In the genomic region with DNA sequence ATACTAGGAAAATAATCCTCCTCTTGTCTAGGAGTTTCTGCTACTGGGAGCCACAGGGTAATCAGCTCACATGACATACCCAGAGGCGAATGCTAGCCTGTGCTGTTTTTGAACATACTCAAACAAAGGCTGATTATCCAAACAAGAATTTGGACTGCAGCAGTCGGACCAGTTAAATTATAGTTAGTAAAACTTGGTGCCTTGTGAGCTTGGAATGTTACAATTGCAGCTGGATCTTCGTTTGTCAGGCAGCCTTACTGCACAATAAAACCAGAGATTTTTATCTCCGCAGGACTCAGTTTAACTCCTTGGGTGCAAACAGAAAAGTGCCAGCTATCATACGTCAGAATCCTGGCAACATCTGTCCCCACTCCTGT, we compare ENCODE assay signal across 1 cellular context.
TF ChIP-seq lines count a peak whose summit lies in the region.

No MANE protein-coding gene starts in this region.

TF ChIP-seq in HepG2, 621 proteins besides CTCF, POLR2A, EP300 and RAD21 (continued from another document):
- TF ChIP-seq, protein P1, sequence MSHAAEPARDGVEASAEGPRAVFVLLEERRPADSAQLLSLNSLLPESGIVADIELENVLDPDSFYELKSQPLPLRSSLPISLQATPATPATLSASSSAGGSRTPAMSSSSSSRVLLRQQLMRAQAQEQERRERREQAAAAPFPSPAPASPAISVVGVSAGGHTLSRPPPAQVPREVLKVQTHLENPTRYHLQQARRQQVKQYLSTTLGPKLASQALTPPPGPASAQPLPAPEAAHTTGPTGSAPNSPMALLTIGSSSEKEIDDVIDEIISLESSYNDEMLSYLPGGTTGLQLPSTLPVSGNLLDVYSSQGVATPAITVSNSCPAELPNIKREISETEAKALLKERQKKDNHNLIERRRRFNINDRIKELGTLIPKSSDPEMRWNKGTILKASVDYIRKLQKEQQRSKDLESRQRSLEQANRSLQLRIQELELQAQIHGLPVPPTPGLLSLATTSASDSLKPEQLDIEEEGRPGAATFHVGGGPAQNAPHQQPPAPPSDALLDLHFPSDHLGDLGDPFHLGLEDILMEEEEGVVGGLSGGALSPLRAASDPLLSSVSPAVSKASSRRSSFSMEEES (CRISPR knock-in tag; IDR thresholded peaks at IDR 0.05), result peak; percentile 88; the same call in 1 of the 2 replicates
- TF ChIP-seq TEAD2 (CRISPR knock-in tag; IDR thresholded peaks at IDR 0.05) (no peak), FOXA3 (CRISPR knock-in tag; IDR thresholded peaks at IDR 0.05) (peak; percentile 35; the same call in 1 of the 2 replicates), GATAD1 (CRISPR knock-in tag; IDR thresholded peaks at IDR 0.05) (no peak), TRIM24 (CRISPR knock-in tag; IDR thresholded peaks at IDR 0.05) (no peak), NR2F6 (IDR thresholded peaks at IDR 0.05) (no peak; the same call in 1 of the 2 replicates), NR2F6 (CRISPR knock-in tag; IDR thresholded peaks at IDR 0.05) (peak; percentile 60), ZNF652 (CRISPR knock-in tag; IDR thresholded peaks at IDR 0.05; ENCODE audit: borderline replicate concordance, low read depth) (no peak), HNF4A (CRISPR knock-in tag; IDR thresholded peaks at IDR 0.05) (peak; percentile 49; the same call in 1 of the 2 replicates), ZNF720 (CRISPR knock-in tag; IDR thresholded peaks at IDR 0.05) (no peak), ZNF121 (CRISPR knock-in tag; IDR thresholded peaks at IDR 0.05) (no peak), ZMYM4 (CRISPR knock-in tag; IDR thresholded peaks at IDR 0.05) (peak; percentile 61; the same call in 1 of the 2 replicates), HHEX (CRISPR knock-in tag; IDR thresholded peaks at IDR 0.05) (no peak), ISX (CRISPR knock-in tag; conservative IDR thresholded peaks at IDR 0.05) (no peak), ZNF766 (CRISPR knock-in tag; IDR thresholded peaks at IDR 0.05; ENCODE audit: borderline replicate concordance) (no peak), ZBTB42 (CRISPR knock-in tag; IDR thresholded peaks at IDR 0.05) (no peak), TBX2 (CRISPR knock-in tag; IDR thresholded peaks at IDR 0.05; ENCODE audit: borderline replicate concordance) (peak; percentile 55; the same call in 1 of the 2 replicates), ZNF564 (CRISPR knock-in tag; IDR thresholded peaks at IDR 0.05) (no peak), CAMTA2 (CRISPR knock-in tag; IDR thresholded peaks at IDR 0.05; ENCODE audit: borderline replicate concordance) (no peak), ZFP41 (CRISPR knock-in tag; IDR thresholded peaks at IDR 0.05; ENCODE audit: borderline replicate concordance) (no peak), CBX1 (IDR thresholded peaks at IDR 0.05; ENCODE audit: low read depth) (no peak), SAP130 (CRISPR knock-in tag; IDR thresholded peaks at IDR 0.05; ENCODE audit: low read depth) (peak; percentile 38; the same call in 1 of the 2 replicates), ZNF251 (CRISPR knock-in tag; IDR thresholded peaks at IDR 0.05) (no peak), NCOA2 (CRISPR knock-in tag; IDR thresholded peaks at IDR 0.05) (peak; percentile 24; the same call in 1 of the 2 replicates), TEAD3 (CRISPR knock-in tag; optimal IDR thresholded peaks at IDR 0.05; ENCODE audit: borderline replicate concordance) (peak; percentile 74), LCORL (IDR thresholded peaks at IDR 0.05) (no peak), LCORL (CRISPR knock-in tag; IDR thresholded peaks at IDR 0.05) (peak; percentile 59; the same call in 1 of the 2 replicates), ZNF451 (CRISPR knock-in tag; IDR thresholded peaks at IDR 0.05) (no peak), WIZ (CRISPR knock-in tag; IDR thresholded peaks at IDR 0.05) (no peak), KDM6A (CRISPR knock-in tag; IDR thresholded peaks at IDR 0.05; ENCODE audit: low read depth) (0 out of 2 replicates have a peak, but pooled peaks have one; percentile 13), BCL6 (CRISPR knock-in tag; IDR thresholded peaks at IDR 0.05) (peak; percentile 41; the same call in 1 of the 2 replicates), KLF15 (CRISPR knock-in tag; IDR thresholded peaks at IDR 0.05; ENCODE audit: borderline replicate concordance) (no peak), ZNF160 (CRISPR knock-in tag; IDR thresholded peaks at IDR 0.05) (no peak), FLYWCH1 (CRISPR knock-in tag; IDR thresholded peaks at IDR 0.05) (no peak), ZKSCAN5 (CRISPR knock-in tag; IDR thresholded peaks at IDR 0.05) (no peak)
- TF ChIP-seq, protein P2, sequence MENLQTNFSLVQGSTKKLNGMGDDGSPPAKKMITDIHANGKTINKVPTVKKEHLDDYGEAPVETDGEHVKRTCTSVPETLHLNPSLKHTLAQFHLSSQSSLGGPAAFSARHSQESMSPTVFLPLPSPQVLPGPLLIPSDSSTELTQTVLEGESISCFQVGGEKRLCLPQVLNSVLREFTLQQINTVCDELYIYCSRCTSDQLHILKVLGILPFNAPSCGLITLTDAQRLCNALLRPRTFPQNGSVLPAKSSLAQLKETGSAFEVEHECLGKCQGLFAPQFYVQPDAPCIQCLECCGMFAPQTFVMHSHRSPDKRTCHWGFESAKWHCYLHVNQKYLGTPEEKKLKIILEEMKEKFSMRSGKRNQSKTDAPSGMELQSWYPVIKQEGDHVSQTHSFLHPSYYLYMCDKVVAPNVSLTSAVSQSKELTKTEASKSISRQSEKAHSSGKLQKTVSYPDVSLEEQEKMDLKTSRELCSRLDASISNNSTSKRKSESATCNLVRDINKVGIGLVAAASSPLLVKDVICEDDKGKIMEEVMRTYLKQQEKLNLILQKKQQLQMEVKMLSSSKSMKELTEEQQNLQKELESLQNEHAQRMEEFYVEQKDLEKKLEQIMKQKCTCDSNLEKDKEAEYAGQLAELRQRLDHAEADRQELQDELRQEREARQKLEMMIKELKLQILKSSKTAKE (CRISPR knock-in tag; IDR thresholded peaks at IDR 0.05; ENCODE audit: borderline replicate concordance), result no peak
- TF ChIP-seq, protein P3, sequence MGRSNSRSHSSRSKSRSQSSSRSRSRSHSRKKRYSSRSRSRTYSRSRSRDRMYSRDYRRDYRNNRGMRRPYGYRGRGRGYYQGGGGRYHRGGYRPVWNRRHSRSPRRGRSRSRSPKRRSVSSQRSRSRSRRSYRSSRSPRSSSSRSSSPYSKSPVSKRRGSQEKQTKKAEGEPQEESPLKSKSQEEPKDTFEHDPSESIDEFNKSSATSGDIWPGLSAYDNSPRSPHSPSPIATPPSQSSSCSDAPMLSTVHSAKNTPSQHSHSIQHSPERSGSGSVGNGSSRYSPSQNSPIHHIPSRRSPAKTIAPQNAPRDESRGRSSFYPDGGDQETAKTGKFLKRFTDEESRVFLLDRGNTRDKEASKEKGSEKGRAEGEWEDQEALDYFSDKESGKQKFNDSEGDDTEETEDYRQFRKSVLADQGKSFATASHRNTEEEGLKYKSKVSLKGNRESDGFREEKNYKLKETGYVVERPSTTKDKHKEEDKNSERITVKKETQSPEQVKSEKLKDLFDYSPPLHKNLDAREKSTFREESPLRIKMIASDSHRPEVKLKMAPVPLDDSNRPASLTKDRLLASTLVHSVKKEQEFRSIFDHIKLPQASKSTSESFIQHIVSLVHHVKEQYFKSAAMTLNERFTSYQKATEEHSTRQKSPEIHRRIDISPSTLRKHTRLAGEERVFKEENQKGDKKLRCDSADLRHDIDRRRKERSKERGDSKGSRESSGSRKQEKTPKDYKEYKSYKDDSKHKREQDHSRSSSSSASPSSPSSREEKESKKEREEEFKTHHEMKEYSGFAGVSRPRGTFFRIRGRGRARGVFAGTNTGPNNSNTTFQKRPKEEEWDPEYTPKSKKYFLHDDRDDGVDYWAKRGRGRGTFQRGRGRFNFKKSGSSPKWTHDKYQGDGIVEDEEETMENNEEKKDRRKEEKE (IDR thresholded peaks at IDR 0.05), result no peak
- TF ChIP-seq, protein P4, sequence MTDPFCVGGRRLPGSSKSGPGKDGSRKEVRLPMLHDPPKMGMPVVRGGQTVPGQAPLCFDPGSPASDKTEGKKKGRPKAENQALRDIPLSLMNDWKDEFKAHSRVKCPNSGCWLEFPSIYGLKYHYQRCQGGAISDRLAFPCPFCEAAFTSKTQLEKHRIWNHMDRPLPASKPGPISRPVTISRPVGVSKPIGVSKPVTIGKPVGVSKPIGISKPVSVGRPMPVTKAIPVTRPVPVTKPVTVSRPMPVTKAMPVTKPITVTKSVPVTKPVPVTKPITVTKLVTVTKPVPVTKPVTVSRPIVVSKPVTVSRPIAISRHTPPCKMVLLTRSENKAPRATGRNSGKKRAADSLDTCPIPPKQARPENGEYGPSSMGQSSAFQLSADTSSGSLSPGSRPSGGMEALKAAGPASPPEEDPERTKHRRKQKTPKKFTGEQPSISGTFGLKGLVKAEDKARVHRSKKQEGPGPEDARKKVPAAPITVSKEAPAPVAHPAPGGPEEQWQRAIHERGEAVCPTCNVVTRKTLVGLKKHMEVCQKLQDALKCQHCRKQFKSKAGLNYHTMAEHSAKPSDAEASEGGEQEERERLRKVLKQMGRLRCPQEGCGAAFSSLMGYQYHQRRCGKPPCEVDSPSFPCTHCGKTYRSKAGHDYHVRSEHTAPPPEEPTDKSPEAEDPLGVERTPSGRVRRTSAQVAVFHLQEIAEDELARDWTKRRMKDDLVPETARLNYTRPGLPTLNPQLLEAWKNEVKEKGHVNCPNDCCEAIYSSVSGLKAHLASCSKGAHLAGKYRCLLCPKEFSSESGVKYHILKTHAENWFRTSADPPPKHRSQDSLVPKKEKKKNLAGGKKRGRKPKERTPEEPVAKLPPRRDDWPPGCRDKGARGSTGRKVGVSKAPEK (CRISPR knock-in tag; IDR thresholded peaks at IDR 0.05; ENCODE audit: borderline replicate concordance), result 0 out of 2 replicates have a peak, but pooled peaks have one; percentile 64
- TF ChIP-seq, protein P5, sequence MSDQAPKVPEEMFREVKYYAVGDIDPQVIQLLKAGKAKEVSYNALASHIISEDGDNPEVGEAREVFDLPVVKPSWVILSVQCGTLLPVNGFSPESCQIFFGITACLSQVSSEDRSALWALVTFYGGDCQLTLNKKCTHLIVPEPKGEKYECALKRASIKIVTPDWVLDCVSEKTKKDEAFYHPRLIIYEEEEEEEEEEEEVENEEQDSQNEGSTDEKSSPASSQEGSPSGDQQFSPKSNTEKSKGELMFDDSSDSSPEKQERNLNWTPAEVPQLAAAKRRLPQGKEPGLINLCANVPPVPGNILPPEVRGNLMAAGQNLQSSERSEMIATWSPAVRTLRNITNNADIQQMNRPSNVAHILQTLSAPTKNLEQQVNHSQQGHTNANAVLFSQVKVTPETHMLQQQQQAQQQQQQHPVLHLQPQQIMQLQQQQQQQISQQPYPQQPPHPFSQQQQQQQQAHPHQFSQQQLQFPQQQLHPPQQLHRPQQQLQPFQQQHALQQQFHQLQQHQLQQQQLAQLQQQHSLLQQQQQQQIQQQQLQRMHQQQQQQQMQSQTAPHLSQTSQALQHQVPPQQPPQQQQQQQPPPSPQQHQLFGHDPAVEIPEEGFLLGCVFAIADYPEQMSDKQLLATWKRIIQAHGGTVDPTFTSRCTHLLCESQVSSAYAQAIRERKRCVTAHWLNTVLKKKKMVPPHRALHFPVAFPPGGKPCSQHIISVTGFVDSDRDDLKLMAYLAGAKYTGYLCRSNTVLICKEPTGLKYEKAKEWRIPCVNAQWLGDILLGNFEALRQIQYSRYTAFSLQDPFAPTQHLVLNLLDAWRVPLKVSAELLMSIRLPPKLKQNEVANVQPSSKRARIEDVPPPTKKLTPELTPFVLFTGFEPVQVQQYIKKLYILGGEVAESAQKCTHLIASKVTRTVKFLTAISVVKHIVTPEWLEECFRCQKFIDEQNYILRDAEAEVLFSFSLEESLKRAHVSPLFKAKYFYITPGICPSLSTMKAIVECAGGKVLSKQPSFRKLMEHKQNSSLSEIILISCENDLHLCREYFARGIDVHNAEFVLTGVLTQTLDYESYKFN (CRISPR knock-in tag; conservative IDR thresholded peaks at IDR 0.05), result peak; percentile 61; the same call in 1 of the 2 replicates
